ENCODE assay signal across 8 cellular contexts in genomic region chr14:100221419-100222218, GRCh38. TPM values are rescaled to one million over a fixed set of nuclear protein-coding genes. Genes with fewer than 3 reads are reported as not detected.
DNase-seq lines count a peak whose midpoint lies in the region; ATAC-seq, FAIRE-seq and TF ChIP-seq lines count a peak whose summit lies in the region.

No MANE protein-coding gene starts in this region.

- H3K27ac Mint-ChIP-seq in activated naive CD8-positive, alpha-beta T cell treated with anti-CD3 and anti-CD28 coated beads for 36 hours: no peak overlapping the region

- H3K4me1 Mint-ChIP-seq in activated naive CD8-positive, alpha-beta T cell treated with anti-CD3 and anti-CD28 coated beads for 36 hours: peaks cover 21% of the 10 kb centered on the region

- peak; percentile 89 for ATAC-seq in GM21360 (IDR thresholded peaks at IDR 0.05; ENCODE audit: unreplicated experiment)
- ATAC-seq in RWPE2 (ENCODE audit: low read depth): peak; percentile 85

- 1 to 3% (median 2%) methylated on average over 16 of the region's 16 CpGs for WGBS in small intestine, 3 donors

- no peak overlapping the region for H3K4me3 Mint-ChIP-seq in activated naive CD8-positive, alpha-beta T cell treated with anti-CD3 and anti-CD28 coated beads for 36 hours

- H3K9me3 Mint-ChIP-seq in activated naive CD8-positive, alpha-beta T cell treated with anti-CD3 and anti-CD28 coated beads for 36 hours: no peaks in the 10 kb centered on the region

- TF ChIP-seq CTCF in HL-60 (IDR thresholded peaks at IDR 0.05; ENCODE audit: insufficient read depth, low read length) (no peak), RWPE2 (IDR thresholded peaks at IDR 0.05; ENCODE audit: poor library complexity, severe bottlenecking) (no peak)

- H3K36me3 ChIP-seq in RWPE2 (ENCODE audit: low read depth) (no peaks in the 10 kb centered on the region), small intestine (ENCODE audit: control insufficient read depth in 2 of 2, insufficient read depth in 2 of 2, low read length in 2 of 2) (no peaks in the 10 kb centered on the region)

- DNase-seq in DMS53 (lab: John Stamatoyannopoulos, UW) (peak; percentile 66), HL-60 (ENCODE audit: low read depth in 1 of 2, low spot score in 1 of 2) (peak; percentile 76 to 93), RWPE2 (ENCODE audit: low spot score) (no peak), iPS DF 4.7 (ENCODE audit: extremely low read depth, low spot score) (peak; percentile 44), small intestine (peak; percentile 89), cerebellum (ENCODE audit: low spot score) (no peak)
- DNase-seq in activated naive CD8-positive, alpha-beta T cell treated with anti-CD3 and anti-CD28 coated beads for 36 hours: peak; percentile 71

- H3K27me3 Mint-ChIP-seq in activated naive CD8-positive, alpha-beta T cell treated with anti-CD3 and anti-CD28 coated beads for 36 hours: no peaks in the 10 kb centered on the region

- peaks cover 2% of the 10 kb centered on the region for H3K36me3 Mint-ChIP-seq in activated naive CD8-positive, alpha-beta T cell treated with anti-CD3 and anti-CD28 coated beads for 36 hours

- H3K4me1 ChIP-seq in RWPE2 (ENCODE audit: insufficient read depth, poor library complexity, severe bottlenecking): peaks cover 11% of the 10 kb centered on the region
- peaks cover 10 to 14% of the 10 kb centered on the region in 2 donors for H3K4me1 ChIP-seq in small intestine (ENCODE audit: control insufficient read depth in 2 of 2, insufficient read depth in 1 of 2, low read depth in 1 of 2, low read length in 1 of 2)

- H3K9me3 ChIP-seq in RWPE2 (ENCODE audit: severe bottlenecking): no peaks in the 10 kb centered on the region
- no peaks in the 10 kb centered on the region for H3K9me3 ChIP-seq in small intestine (ENCODE audit: control insufficient read depth, low read depth)

- FAIRE-seq in small intestine (lab: Jason Lieb, UNC): no peak

- H3K27me3 ChIP-seq in HL-60 (ENCODE audit: insufficient read depth, poor library complexity, severe bottlenecking) (no peaks in the 10 kb centered on the region), RWPE2 (ENCODE audit: insufficient read depth, poor library complexity, severe bottlenecking) (no peaks in the 10 kb centered on the region), small intestine (ENCODE audit: control insufficient read depth in 2 of 2, insufficient read depth in 2 of 2, low read length in 2 of 2) (no peaks in the 10 kb centered on the region)

- H3K27ac ChIP-seq in HL-60 (replicated peaks): peak overlapping the region; percentile 79
- H3K27ac ChIP-seq in RWPE2 (ENCODE audit: poor library complexity, severe bottlenecking): no peak overlapping the region
- H3K27ac ChIP-seq in small intestine (ENCODE audit: low read depth in 1 of 2, low read length in 1 of 2): peak overlapping the region; percentile 66 to 87

- H3K4me3 ChIP-seq in HL-60 (replicated peaks; ENCODE audit: insufficient read depth, low read length): peak overlapping the region; percentile 41
- peak overlapping the region; percentile 13 for H3K4me3 ChIP-seq in RWPE2 (ENCODE audit: severe bottlenecking)
- peak overlapping the region; percentile 34 to 48 for H3K4me3 ChIP-seq in small intestine (ENCODE audit: low read depth in 1 of 2, low read length in 2 of 2)

RNA-seq across cellular contexts. Expression of gene YY1, which starts 17.3 kb away (rescaled TPM):
- total RNA-seq in activated naive CD8-positive, alpha-beta T cell treated with anti-CD3 and anti-CD28 coated beads for 36 hours: 100 to 1,000 TPM; 109 to 119 TPM
- 10 to 100 TPM; 24.0 to 27.9 (median 27.5) TPM for polyA plus RNA-seq in small intestine
- total RNA-seq in cerebellum: 41.0 TPM

Comparison
In these comparisons a context has a peak if more than half of its experiments do, and no peak if none do; other contexts are left out.
1. DNase-seq: peak in DMS53 (single experiment), HL-60 (2 of 2), activated naive CD8-positive, alpha-beta T cell treated with anti-CD3 and anti-CD28 coated beads for 36 hours (single experiment), iPS DF 4.7 (single experiment) and small intestine (single experiment); none in RWPE2 (single experiment) and cerebellum (single experiment).
2. Peak in every context shown above with its lines, with median percentiles within 50 percentile points of each other: H3K4me3 ChIP-seq.